In genomic region chr1:27773732-27774445, GRCh38 we compare ENCODE assay signal across 7 cellular contexts. TPM values are rescaled to one million over a fixed set of nuclear protein-coding genes. Genes with fewer than 3 reads are reported as not detected.
A peak's percentile ranks its signal among the peaks of the same experiment; 100 is the strongest.
DNase-seq lines count a peak whose midpoint lies in the region; ATAC-seq and TF ChIP-seq lines count a peak whose summit lies in the region.

No MANE protein-coding gene starts in this region.

- peak; percentile 2 for ATAC-seq in GM18502 (IDR thresholded peaks at IDR 0.05; ENCODE audit: poor library complexity, unreplicated experiment)
- ATAC-seq in HG03460 (IDR thresholded peaks at IDR 0.05; ENCODE audit: unreplicated experiment) = peak; percentile 7
- no peak for ATAC-seq in WTC11
- ATAC-seq in GM18861 (IDR thresholded peaks at IDR 0.05; ENCODE audit: unreplicated experiment) = no peak

- no peaks in the 10 kb centered on the region for H3K27me3 ChIP-seq in osteoblast (ENCODE audit: insufficient read depth, low read length)

- peaks cover 23% of the 10 kb centered on the region for H3K4me1 ChIP-seq in osteoblast (ENCODE audit: insufficient read depth, low read length)

- peaks cover 12% of the 10 kb centered on the region for H3K4me1 Mint-ChIP-seq in WTC11

- no peak for DNase-seq in WTC11 (ENCODE audit: low spot score)
- peak; percentile 30 for DNase-seq in fibroblast of villous mesenchyme (ENCODE audit: low read depth)
- no peak for DNase-seq in osteoblast (ENCODE audit: insufficient read length, low spot score, missing footprints)
- no peak for DNase-seq in stimulated activated CD4-positive, alpha-beta T cell treated with anti-CD3 and anti-CD28 coated beads, Interleukin-2, amount 100 ng/mL, for 48 hours

- H3K27ac Mint-ChIP-seq in WTC11 = peak overlapping the region; percentile 81

- CTCF ChIA-PET in WTC11 (lab: Charles Lee) = interaction anchor here (1.2 to 2.2 kb wide), 7 partner anchors 10 to 166 kb away, joined by 3 to 33 read pairs (median 7); partner anchors contain the start of genes FAM76A, IFI6 and PPP1R8

- H3K79me2 ChIP-seq in osteoblast (ENCODE audit: insufficient read depth, low read length) = peaks cover 56% of the 10 kb centered on the region

- peaks cover 40% of the 10 kb centered on the region for H4K20me1 ChIP-seq in osteoblast (ENCODE audit: insufficient read depth, low read length)

- POLR2A ChIA-PET in WTC11 (lab: Charles Lee) = interaction anchor here (1.1 to 2.2 kb wide), 4 partner anchors 48 to 106 kb away, joined by 3 to 20 read pairs (median 6); partner anchors contain the start of genes FAM76A and IFI6

- H3K36me3 Mint-ChIP-seq in WTC11 = no peaks in the 10 kb centered on the region

- peak overlapping the region; percentile 71 for H2AFZ ChIP-seq in osteoblast (ENCODE audit: low read length)

- no peak for TF ChIP-seq CTCF in WTC11 (IDR thresholded peaks at IDR 0.05)
- no peak for TF ChIP-seq CTCF in fibroblast of villous mesenchyme (IDR thresholded peaks at IDR 0.05; ENCODE audit: insufficient read depth, low read depth, low read length)
- TF ChIP-seq CTCF in osteoblast (IDR thresholded peaks at IDR 0.05; ENCODE audit: extremely low read depth, low read depth, low read length) = no peak

- H3K27me3 Mint-ChIP-seq in WTC11 (ENCODE audit: low read depth) = no peaks in the 10 kb centered on the region; the same call in 1 of the 2 replicates

- H3K9me3 Mint-ChIP-seq in WTC11 = no peaks in the 10 kb centered on the region

- H3K4me3 Mint-ChIP-seq in WTC11 = peak overlapping the region; percentile 79

- H3K27ac ChIP-seq in osteoblast (ENCODE audit: low read depth, low read length) = peak overlapping the region; percentile 77

- H3K4me3 ChIP-seq in fibroblast of villous mesenchyme (ENCODE audit: low read depth, low read length) = peak overlapping the region; percentile 97
- peak overlapping the region; percentile 80 for H3K4me3 ChIP-seq in osteoblast (ENCODE audit: insufficient read depth, low read length)

- peaks cover 6% of the 10 kb centered on the region for H3K36me3 ChIP-seq in osteoblast (ENCODE audit: insufficient read depth, low read length)

- no peaks in the 10 kb centered on the region for H3K9me3 ChIP-seq in osteoblast (ENCODE audit: low read depth, low read length)

- peak overlapping the region; percentile 84 for H3K4me2 ChIP-seq in osteoblast (ENCODE audit: insufficient read depth, low read length)

TF ChIP-seq in WTC11, 78 proteins besides CTCF, POLR2A, EP300 and RAD21 (continues in another document):
- no peak for TF ChIP-seq USF1 (CRISPR knock-in tag; IDR thresholded peaks at IDR 0.05)
- TF ChIP-seq ATF3 (CRISPR knock-in tag; conservative IDR thresholded peaks at IDR 0.05) = no peak
- TF ChIP-seq, protein P1, sequence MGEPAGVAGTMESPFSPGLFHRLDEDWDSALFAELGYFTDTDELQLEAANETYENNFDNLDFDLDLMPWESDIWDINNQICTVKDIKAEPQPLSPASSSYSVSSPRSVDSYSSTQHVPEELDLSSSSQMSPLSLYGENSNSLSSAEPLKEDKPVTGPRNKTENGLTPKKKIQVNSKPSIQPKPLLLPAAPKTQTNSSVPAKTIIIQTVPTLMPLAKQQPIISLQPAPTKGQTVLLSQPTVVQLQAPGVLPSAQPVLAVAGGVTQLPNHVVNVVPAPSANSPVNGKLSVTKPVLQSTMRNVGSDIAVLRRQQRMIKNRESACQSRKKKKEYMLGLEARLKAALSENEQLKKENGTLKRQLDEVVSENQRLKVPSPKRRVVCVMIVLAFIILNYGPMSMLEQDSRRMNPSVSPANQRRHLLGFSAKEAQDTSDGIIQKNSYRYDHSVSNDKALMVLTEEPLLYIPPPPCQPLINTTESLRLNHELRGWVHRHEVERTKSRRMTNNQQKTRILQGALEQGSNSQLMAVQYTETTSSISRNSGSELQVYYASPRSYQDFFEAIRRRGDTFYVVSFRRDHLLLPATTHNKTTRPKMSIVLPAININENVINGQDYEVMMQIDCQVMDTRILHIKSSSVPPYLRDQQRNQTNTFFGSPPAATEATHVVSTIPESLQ (CRISPR knock-in tag; IDR thresholded peaks at IDR 0.05) = no peak
- TF ChIP-seq, protein P2, sequence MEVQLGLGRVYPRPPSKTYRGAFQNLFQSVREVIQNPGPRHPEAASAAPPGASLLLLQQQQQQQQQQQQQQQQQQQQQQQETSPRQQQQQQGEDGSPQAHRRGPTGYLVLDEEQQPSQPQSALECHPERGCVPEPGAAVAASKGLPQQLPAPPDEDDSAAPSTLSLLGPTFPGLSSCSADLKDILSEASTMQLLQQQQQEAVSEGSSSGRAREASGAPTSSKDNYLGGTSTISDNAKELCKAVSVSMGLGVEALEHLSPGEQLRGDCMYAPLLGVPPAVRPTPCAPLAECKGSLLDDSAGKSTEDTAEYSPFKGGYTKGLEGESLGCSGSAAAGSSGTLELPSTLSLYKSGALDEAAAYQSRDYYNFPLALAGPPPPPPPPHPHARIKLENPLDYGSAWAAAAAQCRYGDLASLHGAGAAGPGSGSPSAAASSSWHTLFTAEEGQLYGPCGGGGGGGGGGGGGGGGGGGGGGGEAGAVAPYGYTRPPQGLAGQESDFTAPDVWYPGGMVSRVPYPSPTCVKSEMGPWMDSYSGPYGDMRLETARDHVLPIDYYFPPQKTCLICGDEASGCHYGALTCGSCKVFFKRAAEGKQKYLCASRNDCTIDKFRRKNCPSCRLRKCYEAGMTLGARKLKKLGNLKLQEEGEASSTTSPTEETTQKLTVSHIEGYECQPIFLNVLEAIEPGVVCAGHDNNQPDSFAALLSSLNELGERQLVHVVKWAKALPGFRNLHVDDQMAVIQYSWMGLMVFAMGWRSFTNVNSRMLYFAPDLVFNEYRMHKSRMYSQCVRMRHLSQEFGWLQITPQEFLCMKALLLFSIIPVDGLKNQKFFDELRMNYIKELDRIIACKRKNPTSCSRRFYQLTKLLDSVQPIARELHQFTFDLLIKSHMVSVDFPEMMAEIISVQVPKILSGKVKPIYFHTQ (CRISPR knock-in tag; IDR thresholded peaks at IDR 0.05) = no peak
- TF ChIP-seq SMAD3 (CRISPR knock-in tag; IDR thresholded peaks at IDR 0.05; ENCODE audit: borderline replicate concordance) = no peak
- TF ChIP-seq, protein P3, sequence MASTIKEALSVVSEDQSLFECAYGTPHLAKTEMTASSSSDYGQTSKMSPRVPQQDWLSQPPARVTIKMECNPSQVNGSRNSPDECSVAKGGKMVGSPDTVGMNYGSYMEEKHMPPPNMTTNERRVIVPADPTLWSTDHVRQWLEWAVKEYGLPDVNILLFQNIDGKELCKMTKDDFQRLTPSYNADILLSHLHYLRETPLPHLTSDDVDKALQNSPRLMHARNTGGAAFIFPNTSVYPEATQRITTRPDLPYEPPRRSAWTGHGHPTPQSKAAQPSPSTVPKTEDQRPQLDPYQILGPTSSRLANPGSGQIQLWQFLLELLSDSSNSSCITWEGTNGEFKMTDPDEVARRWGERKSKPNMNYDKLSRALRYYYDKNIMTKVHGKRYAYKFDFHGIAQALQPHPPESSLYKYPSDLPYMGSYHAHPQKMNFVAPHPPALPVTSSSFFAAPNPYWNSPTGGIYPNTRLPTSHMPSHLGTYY (CRISPR knock-in tag; IDR thresholded peaks at IDR 0.05) = no peak
- no peak for TF ChIP-seq IRF1 (CRISPR knock-in tag; IDR thresholded peaks at IDR 0.05)
- no peak for TF ChIP-seq SP1 (CRISPR knock-in tag; conservative IDR thresholded peaks at IDR 0.05)
- no peak for TF ChIP-seq TCF7 (CRISPR knock-in tag; IDR thresholded peaks at IDR 0.05; ENCODE audit: low read depth)
- no peak for TF ChIP-seq ESRRA (CRISPR knock-in tag; IDR thresholded peaks at IDR 0.05; ENCODE audit: borderline replicate concordance)
- no peak for TF ChIP-seq ZNF138 (CRISPR knock-in tag; conservative IDR thresholded peaks at IDR 0.05)
- no peak for TF ChIP-seq SMAD4 (CRISPR knock-in tag; IDR thresholded peaks at IDR 0.05)
- TF ChIP-seq, protein P4, sequence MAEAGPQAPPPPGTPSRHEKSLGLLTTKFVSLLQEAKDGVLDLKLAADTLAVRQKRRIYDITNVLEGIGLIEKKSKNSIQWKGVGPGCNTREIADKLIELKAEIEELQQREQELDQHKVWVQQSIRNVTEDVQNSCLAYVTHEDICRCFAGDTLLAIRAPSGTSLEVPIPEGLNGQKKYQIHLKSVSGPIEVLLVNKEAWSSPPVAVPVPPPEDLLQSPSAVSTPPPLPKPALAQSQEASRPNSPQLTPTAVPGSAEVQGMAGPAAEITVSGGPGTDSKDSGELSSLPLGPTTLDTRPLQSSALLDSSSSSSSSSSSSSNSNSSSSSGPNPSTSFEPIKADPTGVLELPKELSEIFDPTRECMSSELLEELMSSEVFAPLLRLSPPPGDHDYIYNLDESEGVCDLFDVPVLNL (CRISPR knock-in tag; IDR thresholded peaks at IDR 0.05; ENCODE audit: borderline replicate concordance, low read depth) = no peak

RNA-seq across cellular contexts. Expression of gene STX12, which starts 0.9 kb away (rescaled TPM):
- total RNA-seq in WTC11 (2021) (10.1 to 10.8 TPM (median 10.3 TPM) in 3 replicates), fibroblast of villous mesenchyme (70.5 and 95.4 TPM in 2 replicates), osteoblast (61.6 and 67.0 TPM in 2 replicates)

RNA-seq across cellular contexts. Expression of gene FAM76A, which starts 48.1 kb away (rescaled TPM):
- total RNA-seq in WTC11 (2021) (12.5 to 14.5 TPM (median 12.8 TPM) in 3 replicates), fibroblast of villous mesenchyme (16.0 and 20.0 TPM in 2 replicates), osteoblast (22.8 and 30.6 TPM in 2 replicates)

RNA-seq across cellular contexts. Expression of gene PPP1R8, which starts 56.7 kb away (rescaled TPM):
- 39.5 to 43.0 TPM (median 41.9 TPM) in 3 replicates for total RNA-seq in WTC11 (2021)
- 26.7 and 46.6 TPM in 2 replicates for total RNA-seq in fibroblast of villous mesenchyme
- 29.7 and 34.2 TPM in 2 replicates for total RNA-seq in osteoblast

Comparison
In these comparisons a context has a peak if more than half of its experiments do, and no peak if none do; other contexts are left out.
1. ATAC-seq: peak in GM18502 (single experiment) and HG03460 (single experiment); none in WTC11 (single experiment) and GM18861 (single experiment).